Comparison of ENCODE assay signal across 1 cellular context in the genomic region with DNA sequence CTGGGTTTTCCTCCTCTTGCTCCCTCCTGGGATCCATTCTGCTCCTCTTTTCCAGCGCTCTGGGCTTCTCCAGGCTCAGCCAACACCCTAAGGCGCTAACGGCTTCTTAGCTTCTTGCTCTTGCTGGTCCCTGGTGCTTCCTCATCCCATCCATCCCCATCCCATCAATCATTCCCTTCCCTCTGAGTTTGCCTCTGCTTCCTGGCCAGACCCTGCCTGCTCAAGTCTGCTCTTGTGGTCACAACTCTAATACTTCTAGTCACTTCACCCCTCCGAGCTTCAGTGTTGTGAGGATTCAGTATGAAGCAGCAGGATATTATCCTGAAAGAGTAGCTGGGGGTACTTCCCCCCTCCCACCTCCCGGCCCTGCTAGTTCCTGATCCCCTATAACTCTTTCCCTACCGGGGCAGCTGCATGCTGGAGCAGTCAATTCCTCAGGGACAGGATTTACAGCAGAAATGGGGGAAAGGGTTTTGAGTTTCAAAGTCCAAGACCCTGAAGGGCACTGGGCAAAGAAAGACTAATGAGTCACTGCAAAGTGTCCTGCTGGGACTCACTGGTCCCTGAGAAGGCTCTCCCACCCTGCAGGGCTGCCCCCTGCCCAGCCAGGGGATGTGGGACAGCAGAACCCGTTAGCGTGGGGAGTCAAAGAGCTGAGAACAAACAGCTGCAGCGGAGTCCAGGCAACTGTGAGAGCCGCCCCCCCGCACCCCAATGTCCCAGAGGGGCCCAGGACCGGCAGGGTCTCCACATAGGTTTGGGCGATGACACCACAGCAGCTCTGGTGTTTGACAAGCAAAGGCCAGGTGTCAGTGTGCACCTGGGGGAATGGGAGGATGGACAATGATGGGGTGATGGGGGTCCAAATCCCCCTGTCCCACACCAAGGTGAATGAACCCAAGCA.
TF ChIP-seq lines count a peak whose summit lies in the region.

No MANE protein-coding gene starts in this region.

TF ChIP-seq in HepG2, 621 proteins besides CTCF, POLR2A, EP300 and RAD21:
- TF ChIP-seq ZNF121 (CRISPR knock-in tag; IDR thresholded peaks at IDR 0.05) = no peak
- peak; percentile 37; the same call in 1 of the 2 replicates for TF ChIP-seq RXRB (CRISPR knock-in tag; IDR thresholded peaks at IDR 0.05; ENCODE audit: borderline replicate concordance)
- peak; percentile 40; the same call in 1 of the 2 replicates for TF ChIP-seq FOSL2 (CRISPR knock-in tag; IDR thresholded peaks at IDR 0.05)
